In the genomic region with DNA sequence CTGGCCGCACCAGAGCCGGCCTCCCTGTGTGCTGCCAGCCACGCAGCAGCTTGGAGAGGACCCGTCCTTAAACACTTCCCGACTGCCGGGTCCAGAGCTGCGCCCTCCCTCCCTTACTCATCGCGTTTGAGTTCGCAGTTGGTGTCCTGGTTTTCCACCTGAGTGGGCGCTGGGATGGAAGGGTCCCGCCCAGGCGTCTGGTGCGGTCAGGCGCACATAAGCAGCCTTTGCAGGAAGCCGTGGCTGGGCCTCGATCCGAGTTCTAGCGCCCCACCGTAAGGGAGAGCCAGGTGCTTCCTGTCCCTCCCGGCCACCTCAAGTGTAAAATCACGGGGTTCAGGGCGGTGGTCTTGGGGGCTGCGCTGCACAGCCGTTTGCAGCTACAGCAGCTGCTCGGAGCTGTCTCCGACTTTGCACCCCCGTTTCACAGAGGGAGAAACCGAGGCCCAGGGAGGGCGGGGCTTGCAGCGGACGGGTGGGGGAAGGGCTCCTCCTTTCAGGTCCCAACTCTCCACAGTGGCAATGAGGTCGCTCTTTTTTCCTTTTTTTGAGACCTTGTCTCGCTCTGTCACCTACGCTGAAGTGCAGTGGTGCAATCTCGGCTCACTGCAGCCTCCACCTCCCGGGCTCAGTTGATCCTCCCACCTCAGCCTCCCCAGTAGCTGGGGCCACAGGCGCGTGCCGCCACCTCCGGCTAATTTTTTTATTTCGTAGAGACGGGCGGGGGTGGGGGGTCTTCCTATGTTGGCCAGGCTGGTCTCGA, we compare ENCODE assay signal across 9 cellular contexts. TPM values are rescaled to one million over a fixed set of nuclear protein-coding genes. Genes with fewer than 3 reads are reported as not detected.
DNase-seq lines count a peak whose midpoint lies in the region; ATAC-seq and TF ChIP-seq lines count a peak whose summit lies in the region.
"Had no signal": no experiment of that assay in that cellular context is flagged by ENCODE, and none has a peak within 500 bp of the region (broad histone marks: within the 10 kb centered on the region; RNA-seq: fewer than 3 reads in every experiment).

No MANE protein-coding gene starts in this region.

- no peak overlapping the region for H3K27ac ChIP-seq in KMS-11
- H3K27ac ChIP-seq: neutrophil had no signal

- no peaks in the 10 kb centered on the region for H4K20me1 ChIP-seq in KMS-11 (ENCODE audit: insufficient read depth)

- no peak overlapping the region for H3K4me2 ChIP-seq in KMS-11

- H3K4me1 ChIP-seq in KMS-11 (ENCODE audit: low read depth, poor library complexity, severe bottlenecking) (no peaks in the 10 kb centered on the region), neuron (ENCODE audit: insufficient read depth, low read length) (peaks cover 16% of the 10 kb centered on the region)

- DNase-seq in COLO668 (lab: John Stamatoyannopoulos, UW; ENCODE audit: unreplicated experiment) (peak; percentile 10), cerebellar cortex (ENCODE audit: low spot score) (peak; percentile 33), omental fat pad (ENCODE audit: low spot score) (no peak), pons (ENCODE audit: low spot score) (no peak), DMS79 treated with DMSO at 0.1 percent for 48 hours (lab: John Stamatoyannopoulos, UW) (no peak)

- no peak overlapping the region for H3K9ac ChIP-seq in KMS-11

- H3K4me3 ChIP-seq in KMS-11 (IDR thresholded peaks at IDR 0.05; ENCODE audit: insufficient read depth, low read depth, low read length) (no peak overlapping the region), neuron (ENCODE audit: low read length) (peak overlapping the region; percentile 96)

- H3K36me3 ChIP-seq in KMS-11 (ENCODE audit: insufficient read depth) (no peaks in the 10 kb centered on the region), neuron (ENCODE audit: insufficient read depth, low read length) (no peaks in the 10 kb centered on the region)

- no peaks in the 10 kb centered on the region for H3K27me3 ChIP-seq in KMS-11 (ENCODE audit: insufficient read depth, low read depth)
- no peaks in the 10 kb centered on the region for H3K27me3 ChIP-seq in neuron (ENCODE audit: insufficient read depth, low read length)

- TF ChIP-seq CTCF in KMS-11 (conservative IDR thresholded peaks at IDR 0.05; ENCODE audit: low read depth, low read length) (no peak), omental fat pad (IDR thresholded peaks at IDR 0.05) (no peak)

- ATAC-seq in omental fat pad (ENCODE audit: low FRiP score) (no peak), GM21423 (IDR thresholded peaks at IDR 0.05; ENCODE audit: unreplicated experiment) (no peak)

- no peaks in the 10 kb centered on the region for H3K79me2 ChIP-seq in KMS-11 (ENCODE audit: insufficient read depth, low read depth)

- no peaks in the 10 kb centered on the region for H3K9me3 ChIP-seq in neuron (ENCODE audit: low read length)
- H3K9me3 ChIP-seq: neutrophil had no signal

- H2AFZ ChIP-seq in KMS-11 (ENCODE audit: low read depth) (peak overlapping the region; percentile 10; the same call in 1 of the 2 replicates), neuron (ENCODE audit: low read depth, low read length) (no peak overlapping the region)

RNA-seq across cellular contexts. Expression of gene LRCOL1, which starts 51.3 kb away (rescaled TPM):
- not detected for total RNA-seq in omental fat pad

RNA-seq across cellular contexts. Expression of gene P2RX2, which starts 59.5 kb away (rescaled TPM):
- total RNA-seq in omental fat pad: 1 to 10 TPM in 1 of 4 donors, under 1 TPM in 1, not detected in 2; 0.74 to 2.8 TPM

Comparison
In these comparisons a context has a peak if more than half of its experiments do, and no peak if none do; other contexts are left out.
1. DNase-seq: peak in COLO668 (single experiment) and cerebellar cortex (single experiment); none in omental fat pad (single experiment), pons (single experiment) and DMS79 treated with DMSO at 0.1 percent for 48 hours (single experiment).